ENCODE assay signal across 28 cellular contexts in genomic region chr15:85133709-85134108, GRCh38.
"Had no signal": no experiment of that assay in that cellular context is flagged by ENCODE, and none has a peak within 500 bp of the region (broad histone marks: within the 10 kb centered on the region; RNA-seq: fewer than 3 reads in every experiment).

No MANE protein-coding gene starts in this region.

- DNase-seq: activated CD4-positive, alpha-beta memory T cell treated with anti-CD3 and anti-CD28 coated beads, Interleukin-2, amount 10 ng/mL, durations not matched to agents 7 days and 5 days; activated CD4-positive, alpha-beta T cell treated with anti-CD3 and anti-CD28 coated beads for 1 hour; activated CD4-positive, alpha-beta T cell treated with anti-CD3 and anti-CD28 coated beads for 48 hours; activated CD4-positive, CD25-positive, alpha-beta regulatory T cell; activated CD8-positive, alpha-beta memory T cell treated with anti-CD3 and anti-CD28 coated beads for 24 hours; activated CD8-positive, alpha-beta memory T cell treated with anti-CD3 and anti-CD28 coated beads, Interleukin-2, amount 10 ng/mL, durations not matched to agents 7 days and 5 days; activated CD8-positive, alpha-beta memory T cell treated with anti-CD3 and anti-CD28 coated beads, Interleukin-2, amount 50 U/mL, for 48 hours; activated effector memory CD4-positive, alpha-beta T cell treated with anti-CD3 and anti-CD28 coated beads, Interleukin-2, amount 50 U/mL, for 16 hours; activated naive CD4-positive, alpha-beta T cell; activated naive CD8-positive, alpha-beta T cell treated with anti-CD3 and anti-CD28 coated beads, Interleukin-2, amount 10 ng/mL, durations not matched to agents 7 days and 5 days; activated T-cell treated with anti-CD3 and anti-CD28 coated beads, Interleukin-2, amount 50 U/mL, for 48 hours; amygdala; MM.1S; NCI-H1092 treated with DMSO at 0.1 percent for 48 hours; NCI-H146; NCI-H187; NCI-H2029 treated with DMSO at 0.1 percent for 48 hours; NCI-H446; NCI-H524 treated with DMSO at 0.1 percent for 48 hours; NCI-H82; SHP77; SJCRH30; T1000; WERI-Rb-1 had no signal

- H3K4me3 Mint-ChIP-seq: activated CD4-positive, alpha-beta memory T cell treated with anti-CD3 and anti-CD28 coated beads, Interleukin-2, amount 10 ng/mL, durations not matched to agents 7 days and 5 days; activated CD8-positive, alpha-beta memory T cell treated with anti-CD3 and anti-CD28 coated beads, Interleukin-2, amount 10 ng/mL, durations not matched to agents 7 days and 5 days; activated naive CD4-positive, alpha-beta T cell treated with anti-CD3 and anti-CD28 coated beads, Interleukin-2, amount 50 U/mL, for 24 hours; activated naive CD8-positive, alpha-beta T cell treated with anti-CD3 and anti-CD28 coated beads, Interleukin-2, amount 10 ng/mL, durations not matched to agents 7 days and 5 days; activated T-helper 17 cell treated with anti-CD3 and anti-CD28 coated beads, Interleukin-2, amount 50 U/mL, for 72 hours; central memory CD8-positive, alpha-beta T cell had no signal

- H3K9me3 Mint-ChIP-seq: activated naive CD4-positive, alpha-beta T cell treated with anti-CD3 and anti-CD28 coated beads, Interleukin-2, amount 50 U/mL, for 24 hours; activated T-helper 17 cell treated with anti-CD3 and anti-CD28 coated beads, Interleukin-2, amount 50 U/mL, for 72 hours; central memory CD8-positive, alpha-beta T cell had no signal

- H3K4me1 Mint-ChIP-seq: activated CD4-positive, alpha-beta memory T cell treated with anti-CD3 and anti-CD28 coated beads, Interleukin-2, amount 10 ng/mL, durations not matched to agents 7 days and 5 days; activated CD8-positive, alpha-beta memory T cell treated with anti-CD3 and anti-CD28 coated beads, Interleukin-2, amount 10 ng/mL, durations not matched to agents 7 days and 5 days; activated naive CD4-positive, alpha-beta T cell treated with anti-CD3 and anti-CD28 coated beads, Interleukin-2, amount 50 U/mL, for 24 hours; activated naive CD8-positive, alpha-beta T cell treated with anti-CD3 and anti-CD28 coated beads, Interleukin-2, amount 10 ng/mL, durations not matched to agents 7 days and 5 days; activated T-helper 17 cell treated with anti-CD3 and anti-CD28 coated beads, Interleukin-2, amount 50 U/mL, for 72 hours; central memory CD8-positive, alpha-beta T cell had no signal

- H3K27me3 Mint-ChIP-seq: activated CD4-positive, alpha-beta memory T cell treated with anti-CD3 and anti-CD28 coated beads, Interleukin-2, amount 10 ng/mL, durations not matched to agents 7 days and 5 days; activated CD8-positive, alpha-beta memory T cell treated with anti-CD3 and anti-CD28 coated beads, Interleukin-2, amount 10 ng/mL, durations not matched to agents 7 days and 5 days; activated naive CD4-positive, alpha-beta T cell treated with anti-CD3 and anti-CD28 coated beads, Interleukin-2, amount 50 U/mL, for 24 hours; activated naive CD8-positive, alpha-beta T cell treated with anti-CD3 and anti-CD28 coated beads, Interleukin-2, amount 10 ng/mL, durations not matched to agents 7 days and 5 days; activated T-helper 17 cell treated with anti-CD3 and anti-CD28 coated beads, Interleukin-2, amount 50 U/mL, for 72 hours; central memory CD8-positive, alpha-beta T cell had no signal

- ATAC-seq: activated CD8-positive, alpha-beta memory T cell treated with anti-CD3 and anti-CD28 coated beads, Interleukin-2, amount 10 ng/mL, durations not matched to agents 7 days and 5 days; activated T-helper 17 cell treated with anti-CD3 and anti-CD28 coated beads, Interleukin-2, amount 50 U/mL, for 72 hours; Panc1 had no signal

- H3K27ac Mint-ChIP-seq: activated CD4-positive, alpha-beta memory T cell treated with anti-CD3 and anti-CD28 coated beads, Interleukin-2, amount 10 ng/mL, durations not matched to agents 7 days and 5 days; activated CD8-positive, alpha-beta memory T cell treated with anti-CD3 and anti-CD28 coated beads, Interleukin-2, amount 10 ng/mL, durations not matched to agents 7 days and 5 days; activated naive CD4-positive, alpha-beta T cell treated with anti-CD3 and anti-CD28 coated beads, Interleukin-2, amount 50 U/mL, for 24 hours; activated naive CD8-positive, alpha-beta T cell treated with anti-CD3 and anti-CD28 coated beads, Interleukin-2, amount 10 ng/mL, durations not matched to agents 7 days and 5 days; activated T-helper 17 cell treated with anti-CD3 and anti-CD28 coated beads, Interleukin-2, amount 50 U/mL, for 72 hours had no signal
